Comparison of ENCODE assay signal across 15 cellular contexts in genomic region chr18:62710417-62710816, GRCh38. TPM values are rescaled to one million over a fixed set of nuclear protein-coding genes. Genes with fewer than 3 reads are reported as not detected.
DNase-seq lines count a peak whose midpoint lies in the region; ATAC-seq, FAIRE-seq and TF ChIP-seq lines count a peak whose summit lies in the region.
"Had no signal": no experiment of that assay in that cellular context is flagged by ENCODE, and none has a peak within 500 bp of the region (broad histone marks: within the 10 kb centered on the region; RNA-seq: fewer than 3 reads in every experiment).

No MANE protein-coding gene starts in this region.

- H3K27ac ChIP-seq in foreskin keratinocyte: no peak overlapping the region
- no peak overlapping the region for H3K27ac ChIP-seq in kidney (ENCODE audit: low read depth in 2 of 2, low read length in 2 of 2)
- H3K27ac ChIP-seq: gastrocnemius medialis had no signal

- no peak overlapping the region for H3K4me3 ChIP-seq in kidney (ENCODE audit: low read length in 2 of 2)
- H3K4me3 ChIP-seq: gastrocnemius medialis had no signal

- H3K4me1 ChIP-seq in foreskin keratinocyte: no peaks in the 10 kb centered on the region
- peaks cover 0 to 4% of the 10 kb centered on the region in 2 donors for H3K4me1 ChIP-seq in kidney (ENCODE audit: control insufficient read depth in 1 of 2, insufficient read depth in 1 of 2, low read depth in 1 of 2, low read length in 2 of 2)

- DNase-seq in DMS153 (lab: John Stamatoyannopoulos, UW) (peak; percentile 85), NCI-H128 (lab: John Stamatoyannopoulos, UW; ENCODE audit: unreplicated experiment) (peak; percentile 41), NCI-H748 treated with DMSO at 0.1 percent for 48 hours (lab: John Stamatoyannopoulos, UW) (peak; percentile 99), foreskin keratinocyte (peak in 1 of 2 donors; percentile 27), DMS114 treated with DMSO at 0.1 percent for 48 hours (lab: John Stamatoyannopoulos, UW; ENCODE audit: unreplicated experiment) (no peak), kidney (no peak), SKM-1 (lab: John Stamatoyannopoulos, UW; ENCODE audit: unreplicated experiment) (no peak)
- DNase-seq: amygdala; CD8-positive, alpha-beta T cell; dermis blood vessel endothelial cell; gastrocnemius medialis; NCI-H446; retina; Right ventricle myocardium superior had no signal

- ATAC-seq in foreskin keratinocyte (no peak), esophagus mucosa (no peak)
- ATAC-seq: CD8-positive, alpha-beta T cell; gastrocnemius medialis had no signal

- H3K9ac ChIP-seq in kidney (ENCODE audit: low read length in 2 of 2): no peak overlapping the region

- intact Hi-C loops in kidney (cut with DNase I): loop anchor here (10.0 kb wide), 1 partner anchor 264 kb away; no protein-coding TSS in a partner anchor

- no peaks in the 10 kb centered on the region for H3K9me3 ChIP-seq in kidney (ENCODE audit: control insufficient read depth in 1 of 2, low read length in 2 of 2)
- H3K9me3 ChIP-seq: gastrocnemius medialis had no signal

- TF ChIP-seq CTCF in foreskin keratinocyte (conservative IDR thresholded peaks at IDR 0.05) (peak; percentile 26), kidney (IDR thresholded peaks at IDR 0.05; ENCODE audit: borderline replicate concordance, extremely low read depth, insufficient read depth) (no peak)

- H3K27me3 ChIP-seq in foreskin keratinocyte: no peaks in the 10 kb centered on the region
- H3K27me3 ChIP-seq: gastrocnemius medialis had no signal

- no peak for FAIRE-seq in kidney (lab: Jason Lieb, UNC)

- no peaks in the 10 kb centered on the region for H3K36me3 ChIP-seq in kidney (ENCODE audit: control insufficient read depth in 1 of 2, insufficient read depth in 2 of 2, low read length in 2 of 2)
- H3K36me3 ChIP-seq: gastrocnemius medialis had no signal

RNA-seq across cellular contexts. Expression of gene PHLPP1, which starts 4.9 kb away (rescaled TPM):
- total RNA-seq in foreskin keratinocyte (9.5 and 10.3 TPM in 2 replicates), kidney (13.0 TPM), esophagus mucosa (17.7 TPM)
- polyA plus RNA-seq in foreskin keratinocyte (3.1 and 3.6 TPM in 2 replicates), kidney (ENCODE audit: insufficient read depth, low read depth, low replicate concordance) (2.9 TPM)

Comparison
In these comparisons a context has a peak if more than half of its experiments do, and no peak if none do; other contexts are left out.
1. DNase-seq: peak in DMS153 (single experiment), NCI-H128 (single experiment) and NCI-H748 treated with DMSO at 0.1 percent for 48 hours (single experiment); none in DMS114 treated with DMSO at 0.1 percent for 48 hours (single experiment), kidney (single experiment) and SKM-1 (single experiment).